ENCODE assay signal across 20 cellular contexts in genomic region chr12:49885663-49886461, GRCh38. TPM values are rescaled to one million over a fixed set of nuclear protein-coding genes. Genes with fewer than 3 reads are reported as not detected.
"Had no signal": no experiment of that assay in that cellular context is flagged by ENCODE, and none has a peak within 500 bp of the region (broad histone marks: within the 10 kb centered on the region; RNA-seq: fewer than 3 reads in every experiment).

No MANE protein-coding gene starts in this region.

- H3K4me1 Mint-ChIP-seq: activated CD4-positive, alpha-beta T cell treated with anti-CD3 and anti-CD28 coated beads, Interleukin-2, amount 10 ng/mL, durations not matched to agents 7 days and 5 days; natural killer cell; stimulated activated memory B cell treated with anti-CD40 and anti-IgM and Interleukin-4, amounts not matched to agents 10 μg/mL and 1 μg/mL and 100 μg/mL, for 72 hours had no signal

- H3K9me3 Mint-ChIP-seq: activated CD4-positive, alpha-beta T cell treated with anti-CD3 and anti-CD28 coated beads, Interleukin-2, amount 10 ng/mL, durations not matched to agents 7 days and 5 days; activated naive CD4-positive, alpha-beta T cell treated with anti-CD3 and anti-CD28 coated beads, Interleukin-2, amount 50 U/mL, for 72 hours; natural killer cell; stimulated activated memory B cell treated with anti-CD40 and anti-IgM and Interleukin-4, amounts not matched to agents 10 μg/mL and 1 μg/mL and 100 μg/mL, for 72 hours; T-helper 1 cell treated with Interleukin-12 subunit alpha and Interleukin-12 subunit beta and Interleukin-4 antibody, amounts not matched to agents 30 μg/mL and 1 μg/mL, for 36 hours had no signal

- ATAC-seq: activated naive CD4-positive, alpha-beta T cell treated with anti-CD3 and anti-CD28 coated beads, Interleukin-2, amount 50 U/mL, for 72 hours; left colon; natural killer cell; stimulated activated memory B cell treated with anti-CD40 and anti-IgM and Interleukin-4, amounts not matched to agents 10 μg/mL and 1 μg/mL and 100 μg/mL, for 72 hours; upper lobe of right lung had no signal

- H3K4me3 ChIP-seq: adrenal gland, breast epithelium, esophagus squamous epithelium, lung, spleen, upper lobe of right lung had no signal

- DNase-seq: activated CD4-positive, alpha-beta T cell treated with anti-CD3 and anti-CD28 coated beads, Interleukin-2, amount 10 ng/mL, durations not matched to agents 7 days and 5 days; activated CD8-positive, alpha-beta memory T cell treated with anti-CD3 and anti-CD28 coated beads, Interleukin-2, amount 50 U/mL, for 4 hours; activated effector memory CD4-positive, alpha-beta T cell treated with Interleukin-2 at 50 U/mL for 16 hours; activated T-cell treated with anti-CD3 and anti-CD28 coated beads, Interleukin-2, amount 50 U/mL, for 48 hours; adrenal gland; cerebellar nuclear complex; effector memory CD4-positive, alpha-beta T cell; esophagus squamous epithelium; left colon; natural killer cell; spleen; stimulated activated CD4-positive, alpha-beta T cell treated with anti-CD3 and anti-CD28 coated beads, Interleukin-4, amount 100 ng/mL, for 4 hours; upper lobe of right lung had no signal

- H3K27ac Mint-ChIP-seq: activated CD4-positive, alpha-beta T cell treated with anti-CD3 and anti-CD28 coated beads, Interleukin-2, amount 10 ng/mL, durations not matched to agents 7 days and 5 days; activated naive CD4-positive, alpha-beta T cell treated with anti-CD3 and anti-CD28 coated beads, Interleukin-2, amount 50 U/mL, for 72 hours; natural killer cell; stimulated activated memory B cell treated with anti-CD40 and anti-IgM and Interleukin-4, amounts not matched to agents 10 μg/mL and 1 μg/mL and 100 μg/mL, for 72 hours; T-helper 1 cell treated with Interleukin-12 subunit alpha and Interleukin-12 subunit beta and Interleukin-4 antibody, amounts not matched to agents 30 μg/mL and 1 μg/mL, for 36 hours had no signal

- H3K4me3 Mint-ChIP-seq: activated CD4-positive, alpha-beta T cell treated with anti-CD3 and anti-CD28 coated beads, Interleukin-2, amount 10 ng/mL, durations not matched to agents 7 days and 5 days; natural killer cell; stimulated activated memory B cell treated with anti-CD40 and anti-IgM and Interleukin-4, amounts not matched to agents 10 μg/mL and 1 μg/mL and 100 μg/mL, for 72 hours; T-helper 1 cell treated with Interleukin-12 subunit alpha and Interleukin-12 subunit beta and Interleukin-4 antibody, amounts not matched to agents 30 μg/mL and 1 μg/mL, for 36 hours had no signal

- H3K27me3 Mint-ChIP-seq: activated CD4-positive, alpha-beta T cell treated with anti-CD3 and anti-CD28 coated beads, Interleukin-2, amount 10 ng/mL, durations not matched to agents 7 days and 5 days had no signal

- H3K36me3 ChIP-seq: adrenal gland, breast epithelium, esophagus squamous epithelium, spleen, upper lobe of right lung had no signal

- H3K9me3 ChIP-seq: adrenal gland, breast epithelium, esophagus squamous epithelium, spleen, upper lobe of right lung had no signal

- H3K36me3 Mint-ChIP-seq: activated naive CD4-positive, alpha-beta T cell treated with anti-CD3 and anti-CD28 coated beads, Interleukin-2, amount 50 U/mL, for 72 hours; natural killer cell; stimulated activated memory B cell treated with anti-CD40 and anti-IgM and Interleukin-4, amounts not matched to agents 10 μg/mL and 1 μg/mL and 100 μg/mL, for 72 hours had no signal

- H3K27me3 ChIP-seq: adrenal gland, breast epithelium had no signal

- H3K27ac ChIP-seq: adrenal gland, breast epithelium, esophagus squamous epithelium, spleen, upper lobe of right lung had no signal

- H3K4me1 ChIP-seq: adrenal gland, upper lobe of right lung had no signal

RNA-seq across cellular contexts. Expression of gene FAIM2, which starts 17.8 kb away (rescaled TPM):
- total RNA-seq: glomerular endothelial cell, renal cortical epithelial cell had no signal
